Comparison of ENCODE assay signal across 17 cellular contexts in the genomic region with DNA sequence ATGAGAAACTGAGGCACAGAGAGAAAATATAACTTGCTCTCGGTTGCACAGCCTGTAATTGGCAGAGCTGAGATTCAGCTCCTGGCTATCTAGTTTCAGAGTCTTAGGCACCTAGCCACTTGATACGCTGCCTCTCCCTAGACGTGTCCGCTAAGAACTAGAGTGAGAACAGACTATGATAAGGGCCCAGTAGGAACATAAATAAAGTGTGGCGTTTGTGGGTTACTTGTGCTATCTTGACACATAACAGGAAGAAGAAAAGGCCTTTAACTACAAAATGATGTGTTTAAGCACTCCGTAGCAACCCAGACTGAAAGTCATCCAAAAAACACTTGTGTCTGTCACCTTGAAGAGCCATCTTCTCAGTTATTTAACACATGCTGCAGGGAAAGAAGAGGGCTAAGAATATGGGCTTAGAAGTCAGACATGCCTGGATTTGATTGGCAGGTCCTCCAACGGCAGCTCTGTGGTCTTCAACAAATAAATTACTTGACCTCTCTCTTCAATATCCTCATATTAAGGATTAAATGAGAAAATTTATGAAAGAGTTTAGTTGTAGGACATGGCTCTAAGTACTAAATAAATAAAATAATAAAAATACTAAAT.
DNase-seq lines count a peak whose midpoint lies in the region; ATAC-seq and TF ChIP-seq lines count a peak whose summit lies in the region.
"Had no signal": no experiment of that assay in that cellular context is flagged by ENCODE, and none has a peak within 500 bp of the region (broad histone marks: within the 10 kb centered on the region; RNA-seq: fewer than 3 reads in every experiment).

No MANE protein-coding gene starts in this region.

- H3K27me3 ChIP-seq in CD8-positive, alpha-beta T cell (ENCODE audit: insufficient read depth, low read length): no peaks in the 10 kb centered on the region
- H3K27me3 ChIP-seq in upper lobe of left lung: no peaks in the 10 kb centered on the region
- H3K27me3 ChIP-seq: SJCRH30 had no signal

- 71 to 76% methylated on average over 7 of the region's 7 CpGs for WGBS in upper lobe of left lung, 2 donors

- H3K9me3 ChIP-seq in CD8-positive, alpha-beta T cell (ENCODE audit: low read length): no peaks in the 10 kb centered on the region
- H3K9me3 ChIP-seq in upper lobe of left lung: no peaks in the 10 kb centered on the region
- H3K9me3 ChIP-seq: SJCRH30 had no signal

- H3K4me1 ChIP-seq in CD8-positive, alpha-beta T cell (ENCODE audit: insufficient read depth, low read length): peaks cover 9% of the 10 kb centered on the region
- no peaks in the 10 kb centered on the region for H3K4me1 ChIP-seq in upper lobe of left lung
- H3K4me1 ChIP-seq: SJCRH30 had no signal

- H3K4me3 Mint-ChIP-seq in CD8-positive, alpha-beta T cell: no peak overlapping the region
- H3K4me3 Mint-ChIP-seq in activated CD8-positive, alpha-beta T cell treated with anti-CD3 and anti-CD28 coated beads, Interleukin-2, amount 10 ng/mL, durations not matched to agents 7 days and 5 days: no peak overlapping the region
- peak overlapping the region; percentile 4 to 40 (median 19) for H3K4me3 Mint-ChIP-seq in immature natural killer cell
- H3K4me3 Mint-ChIP-seq: activated naive CD4-positive, alpha-beta T cell treated with anti-CD3 and anti-CD28 coated beads for 36 hours; B cell; naive B cell had no signal

- peaks cover 13% of the 10 kb centered on the region for H3K36me3 Mint-ChIP-seq in CD8-positive, alpha-beta T cell
- H3K36me3 Mint-ChIP-seq in activated CD8-positive, alpha-beta T cell treated with anti-CD3 and anti-CD28 coated beads, Interleukin-2, amount 10 ng/mL, durations not matched to agents 7 days and 5 days (ENCODE audit: low read depth): peaks cover 11% of the 10 kb centered on the region
- no peaks in the 10 kb centered on the region for H3K36me3 Mint-ChIP-seq in immature natural killer cell

- peak overlapping the region; percentile 80 for H3K27ac Mint-ChIP-seq in CD8-positive, alpha-beta T cell
- H3K27ac Mint-ChIP-seq in activated CD8-positive, alpha-beta T cell treated with anti-CD3 and anti-CD28 coated beads, Interleukin-2, amount 10 ng/mL, durations not matched to agents 7 days and 5 days: no peak overlapping the region
- H3K27ac Mint-ChIP-seq in immature natural killer cell: peak overlapping the region; percentile 56 to 87 (median 73)
- H3K27ac Mint-ChIP-seq: activated naive CD4-positive, alpha-beta T cell treated with anti-CD3 and anti-CD28 coated beads for 36 hours; B cell had no signal

- POLR2A ChIA-PET in CD8-positive, alpha-beta T cell (lab: Charles Lee): no interaction called here
- POLR2A ChIA-PET in activated CD8-positive, alpha-beta T cell treated with anti-CD3 and anti-CD28 coated beads, Interleukin-2, amount 10 ng/mL, durations not matched to agents 7 days and 5 days (lab: Charles Lee): interaction anchor here (1.0 kb wide), 1 partner anchor 109 kb away, joined by 3 read pairs; no protein-coding TSS in a partner anchor

- peaks cover 52% of the 10 kb centered on the region for H3K4me1 Mint-ChIP-seq in CD8-positive, alpha-beta T cell (ENCODE audit: low read depth)
- peaks cover 22% of the 10 kb centered on the region for H3K4me1 Mint-ChIP-seq in activated CD8-positive, alpha-beta T cell treated with anti-CD3 and anti-CD28 coated beads, Interleukin-2, amount 10 ng/mL, durations not matched to agents 7 days and 5 days (ENCODE audit: low read depth)
- peaks cover 36 to 45% of the 10 kb centered on the region in 2 donors for H3K4me1 Mint-ChIP-seq in immature natural killer cell

- no peak for TF ChIP-seq CTCF in CD8-positive, alpha-beta T cell (IDR thresholded peaks at IDR 0.05)
- no peak for TF ChIP-seq CTCF in upper lobe of left lung (IDR thresholded peaks at IDR 0.05)
- no peak for TF ChIP-seq CTCF in GM10266 (IDR thresholded peaks at IDR 0.05; ENCODE audit: control insufficient read depth, insufficient read depth, low read depth, missing control alignments)

- TF ChIP-seq POLR2A in upper lobe of left lung (IDR thresholded peaks at IDR 0.05): no peak

- ATAC-seq in CD8-positive, alpha-beta T cell: peak; percentile 77
- ATAC-seq in GM18498 (IDR thresholded peaks at IDR 0.05; ENCODE audit: unreplicated experiment) (peak; percentile 61), HG02642 (IDR thresholded peaks at IDR 0.05; ENCODE audit: poor library complexity, unreplicated experiment) (no peak), upper lobe of left lung (ENCODE audit: low FRiP score in 2 of 2) (no peak)
- ATAC-seq in activated CD8-positive, alpha-beta T cell treated with anti-CD3 and anti-CD28 coated beads, Interleukin-2, amount 10 ng/mL, durations not matched to agents 7 days and 5 days: peak; percentile 75

- no peaks in the 10 kb centered on the region for H3K27me3 Mint-ChIP-seq in CD8-positive, alpha-beta T cell (ENCODE audit: low read depth)
- H3K27me3 Mint-ChIP-seq in activated CD8-positive, alpha-beta T cell treated with anti-CD3 and anti-CD28 coated beads, Interleukin-2, amount 10 ng/mL, durations not matched to agents 7 days and 5 days (ENCODE audit: low read depth): no peaks in the 10 kb centered on the region
- no peaks in the 10 kb centered on the region for H3K27me3 Mint-ChIP-seq in immature natural killer cell (ENCODE audit: low read depth in 3 of 3)
- H3K27me3 Mint-ChIP-seq: B cell, naive B cell had no signal

- H3K36me3 ChIP-seq in CD8-positive, alpha-beta T cell (ENCODE audit: insufficient read depth, low read length): no peaks in the 10 kb centered on the region
- no peaks in the 10 kb centered on the region for H3K36me3 ChIP-seq in upper lobe of left lung
- H3K36me3 ChIP-seq: SJCRH30 had no signal

- no peak for DNase-seq in CD8-positive, alpha-beta T cell
- DNase-seq in activated CD8-positive, alpha-beta T cell treated with anti-CD3 and anti-CD28 coated beads, Interleukin-2, amount 10 ng/mL, durations not matched to agents 7 days and 5 days: no peak
- DNase-seq in immature natural killer cell (peak; percentile 62 to 70 (median 70)), SIG-M5 (lab: John Stamatoyannopoulos, UW) (no peak), upper lobe of left lung (no peak), GM10266 (ENCODE audit: extremely low spot score) (no peak)
- DNase-seq: activated CD4-positive, alpha-beta T cell treated with anti-CD3 and anti-CD28 coated beads for 1 hour; activated naive CD4-positive, alpha-beta T cell treated with anti-CD3 and anti-CD28 coated beads for 36 hours; KG1; naive B cell; NCI-H1048; NCI-H2081 treated with DMSO at 0.1 percent for 48 hours; NCI-H526 treated with DMSO at 0.1 percent for 48 hours; SJCRH30 had no signal

- H3K4me3 ChIP-seq in CD8-positive, alpha-beta T cell (ENCODE audit: low read depth, low read length): no peak overlapping the region
- H3K4me3 ChIP-seq in upper lobe of left lung: no peak overlapping the region
- H3K4me3 ChIP-seq: SJCRH30 had no signal

- no peak overlapping the region for H3K27ac ChIP-seq in CD8-positive, alpha-beta T cell (ENCODE audit: low read depth, low read length)
- no peak overlapping the region for H3K27ac ChIP-seq in upper lobe of left lung
- H3K27ac ChIP-seq: SJCRH30 had no signal

- no peak for TF ChIP-seq EP300 in upper lobe of left lung (IDR thresholded peaks at IDR 0.05)

- no peaks in the 10 kb centered on the region for H3K9me3 Mint-ChIP-seq in CD8-positive, alpha-beta T cell
- H3K9me3 Mint-ChIP-seq in activated CD8-positive, alpha-beta T cell treated with anti-CD3 and anti-CD28 coated beads, Interleukin-2, amount 10 ng/mL, durations not matched to agents 7 days and 5 days (ENCODE audit: insufficient read depth): no peaks in the 10 kb centered on the region
- no peaks in the 10 kb centered on the region for H3K9me3 Mint-ChIP-seq in immature natural killer cell
- H3K9me3 Mint-ChIP-seq: activated naive CD4-positive, alpha-beta T cell treated with anti-CD3 and anti-CD28 coated beads for 36 hours; naive B cell had no signal

- CTCF ChIA-PET in CD8-positive, alpha-beta T cell (lab: Charles Lee): no interaction called here
- CTCF ChIA-PET in activated CD8-positive, alpha-beta T cell treated with anti-CD3 and anti-CD28 coated beads, Interleukin-2, amount 10 ng/mL, durations not matched to agents 7 days and 5 days (lab: Charles Lee): no interaction called here

- intact Hi-C loops in CD8-positive, alpha-beta T cell (cut with DNase I, micrococcal nuclease): no loop called here

Comparison
In these comparisons a context has a peak if more than half of its experiments do, and no peak if none do; other contexts are left out.
1. ATAC-seq: peak in CD8-positive, alpha-beta T cell (single experiment), GM18498 (single experiment) and activated CD8-positive, alpha-beta T cell treated with anti-CD3 and anti-CD28 coated beads, Interleukin-2, amount 10 ng/mL, durations not matched to agents 7 days and 5 days (single experiment); none in HG02642 (single experiment) and upper lobe of left lung (0 of 2).
2. DNase-seq: peak in immature natural killer cell (3 of 3); none in CD8-positive, alpha-beta T cell (0 of 7), activated CD8-positive, alpha-beta T cell treated with anti-CD3 and anti-CD28 coated beads, Interleukin-2, amount 10 ng/mL, durations not matched to agents 7 days and 5 days (single experiment), SIG-M5 (single experiment), upper lobe of left lung (0 of 2) and GM10266 (single experiment).
3. H3K4me3 Mint-ChIP-seq: peak in immature natural killer cell (5 of 5); none in CD8-positive, alpha-beta T cell (single experiment) and activated CD8-positive, alpha-beta T cell treated with anti-CD3 and anti-CD28 coated beads, Interleukin-2, amount 10 ng/mL, durations not matched to agents 7 days and 5 days (single experiment).